ENCODE assay signal across 8 cellular contexts in the genomic region with DNA sequence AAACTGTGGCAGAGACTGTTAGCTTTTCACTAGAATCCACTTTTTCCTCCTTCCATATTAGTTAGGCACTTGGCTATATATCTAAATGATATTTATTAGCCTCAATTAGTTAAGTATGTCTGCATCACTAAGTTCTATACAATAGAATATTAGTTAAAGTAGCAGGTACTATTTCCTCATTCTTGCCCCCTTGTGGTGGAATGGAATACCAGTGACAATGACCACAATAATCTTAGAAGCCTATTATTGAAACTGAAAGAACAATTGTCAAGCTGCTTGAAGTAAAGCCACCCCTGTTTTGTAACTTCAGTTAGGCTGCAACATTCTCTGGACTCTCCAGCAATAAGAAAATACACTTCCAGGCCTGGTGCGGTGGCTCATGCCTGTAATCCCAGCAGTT.
A peak's percentile ranks its signal among the peaks of the same experiment; 100 is the strongest.
DNase-seq lines count a peak whose midpoint lies in the region; ATAC-seq and TF ChIP-seq lines count a peak whose summit lies in the region.

No MANE protein-coding gene starts in this region.

- H3K27ac ChIP-seq in A673 (ENCODE audit: low read depth, low read length, poor library complexity, severe bottlenecking) = no peak overlapping the region

- intact Hi-C loops in A673 (cut with micrococcal nuclease; ENCODE audit: unreplicated experiment) = loop anchor here (5.0 to 10.0 kb wide), 3 partner anchors 127 to 1250 kb away; no protein-coding TSS in a partner anchor

- H3K27me3 ChIP-seq in A673 (replicated peaks; ENCODE audit: insufficient read depth, low read depth, low read length, poor library complexity) = no peaks in the 10 kb centered on the region

- no TSS peak for BruUV-seq in A673 (replicated peaks; lab: Mats Ljungman, UMichigan)

- POLR2A ChIA-PET in A673 (lab: Charles Lee; ENCODE audit: low non-redundant PET) = no interaction called here

- DNase-seq in A673 (ENCODE audit: low spot score) = peak; percentile 42
- DNase-seq in NCI-H460 (ENCODE audit: extremely low read depth, low read depth) = peak; percentile 11
- DNase-seq in germinal center (ENCODE audit: low spot score) = peak; percentile 50
- no peak for DNase-seq in activated T-cell treated with anti-CD3 and anti-CD28 coated beads for 4 hours
- DNase-seq in UCSD-AML1 (lab: John Stamatoyannopoulos, UW; ENCODE audit: unreplicated experiment) = no peak
- DNase-seq in COLO668 (lab: John Stamatoyannopoulos, UW; ENCODE audit: unreplicated experiment) = no peak

- peak; percentile 63 for TF ChIP-seq CTCF in A673 (conservative IDR thresholded peaks at IDR 0.05; ENCODE audit: low read depth, low read length)

- H3K9me3 ChIP-seq in A673 (ENCODE audit: low read depth, low read length, poor library complexity, severe bottlenecking) = no peaks in the 10 kb centered on the region

- H3K36me3 ChIP-seq in A673 (ENCODE audit: insufficient read depth, low read length, poor library complexity, severe bottlenecking) = no peaks in the 10 kb centered on the region

- peak; percentile 97 for ATAC-seq in GM18502 (IDR thresholded peaks at IDR 0.05; ENCODE audit: poor library complexity, unreplicated experiment)
- peak; percentile 99 for ATAC-seq in HG02678 (IDR thresholded peaks at IDR 0.05; ENCODE audit: unreplicated experiment)

- H3K4me1 ChIP-seq in A673 (ENCODE audit: insufficient read depth, low read length, poor library complexity, severe bottlenecking) = no peaks in the 10 kb centered on the region

- no peak overlapping the region for H3K4me3 ChIP-seq in A673 (ENCODE audit: low read depth, low read length, poor library complexity, severe bottlenecking)

- CTCF ChIA-PET in A673 (lab: Charles Lee) = interaction anchor here (0.6 kb wide), 1 partner anchor 444 kb away, joined by 3 read pairs; no protein-coding TSS in a partner anchor

Comparison
In these comparisons a context has a peak if more than half of its experiments do, and no peak if none do; other contexts are left out.
1. DNase-seq: peak in A673 (single experiment), NCI-H460 (single experiment) and germinal center (single experiment); none in activated T-cell treated with anti-CD3 and anti-CD28 coated beads for 4 hours (single experiment), UCSD-AML1 (single experiment) and COLO668 (single experiment).